In the genomic region with DNA sequence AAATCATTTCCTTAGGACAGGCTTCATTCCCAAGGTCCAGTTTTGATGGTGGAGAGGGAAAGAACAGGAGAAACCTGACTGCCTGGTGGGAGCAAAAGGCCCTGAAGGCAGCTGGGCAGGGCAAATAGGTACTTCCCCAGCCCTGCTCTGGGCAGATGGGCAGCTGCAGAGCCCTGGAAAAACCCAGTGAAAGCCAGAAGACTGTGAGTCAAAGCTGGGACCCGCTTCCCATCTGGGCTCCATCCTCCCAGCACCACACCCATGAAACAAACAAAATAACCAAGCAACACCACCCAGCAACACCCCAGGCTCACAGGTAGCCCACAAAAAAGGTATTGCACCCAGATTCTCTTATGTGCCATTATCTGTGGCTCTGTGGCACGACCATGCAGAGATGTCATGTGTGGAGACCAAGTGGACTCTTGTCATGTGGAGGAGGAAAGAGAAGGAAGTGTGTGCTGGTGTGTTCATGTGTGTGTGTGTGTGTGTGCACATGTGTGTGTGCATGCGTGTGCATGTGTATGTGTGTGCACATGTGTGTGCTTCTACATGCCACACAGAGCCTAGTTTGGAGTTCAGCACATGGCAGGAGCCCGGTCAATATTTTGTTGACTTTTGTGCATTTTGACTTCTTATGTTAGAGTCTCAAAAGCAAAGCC, we compare ENCODE assay signal across 14 cellular contexts. TPM values are rescaled to one million over a fixed set of nuclear protein-coding genes. Genes with fewer than 3 reads are reported as not detected.
"Had no signal": no experiment of that assay in that cellular context is flagged by ENCODE, and none has a peak within 500 bp of the region (broad histone marks: within the 10 kb centered on the region; RNA-seq: fewer than 3 reads in every experiment).

No MANE protein-coding gene starts in this region.

- DNase-seq: activated CD4-positive, alpha-beta memory T cell treated with anti-CD3 and anti-CD28 coated beads, Interleukin-2, amount 10 ng/mL, durations not matched to agents 7 days and 5 days; activated CD8-positive, alpha-beta memory T cell treated with anti-CD3 and anti-CD28 coated beads, Interleukin-2, amount 50 U/mL, for 48 hours; activated naive CD4-positive, alpha-beta T cell treated with anti-CD3 and anti-CD28 coated beads, Interleukin-2, amount 50 U/mL, for 16 hours; adrenal gland; effector memory CD8-positive, alpha-beta T cell; erythroblast; nephron progenitor cell; ovary; T-helper 9 cell; uterus had no signal

- H3K4me3 Mint-ChIP-seq: activated CD4-positive, alpha-beta memory T cell treated with anti-CD3 and anti-CD28 coated beads, Interleukin-2, amount 10 ng/mL, durations not matched to agents 7 days and 5 days; effector memory CD8-positive, alpha-beta T cell; nephron progenitor cell had no signal

- H3K27ac Mint-ChIP-seq: activated CD4-positive, alpha-beta memory T cell treated with anti-CD3 and anti-CD28 coated beads, Interleukin-2, amount 10 ng/mL, durations not matched to agents 7 days and 5 days; activated T-helper 2 cell treated with anti-CD3 and anti-CD28 coated beads, Interferon-gamma antibody, Interleukin-2, Interleukin-4, amounts not matched to agents 10 μg/mL and 5 μg/mL and 100 μg/mL, durations not matched to agents 14 hours and 24 hours and 36 hours; effector memory CD8-positive, alpha-beta T cell; nephron progenitor cell had no signal

- H3K9me3 ChIP-seq: adrenal gland, ovary, uterus had no signal

- H3K4me3 ChIP-seq: adrenal gland, coronary artery, ovary, uterus had no signal

- H3K27ac ChIP-seq: ovary, uterus, VCaP had no signal

- H3K27me3 ChIP-seq: adrenal gland, ovary, uterus had no signal

- ATAC-seq: effector memory CD8-positive, alpha-beta T cell had no signal

- H3K4me1 ChIP-seq: uterus had no signal

- H3K9me3 Mint-ChIP-seq: activated CD4-positive, alpha-beta memory T cell treated with anti-CD3 and anti-CD28 coated beads, Interleukin-2, amount 10 ng/mL, durations not matched to agents 7 days and 5 days; activated T-helper 2 cell treated with anti-CD3 and anti-CD28 coated beads, Interferon-gamma antibody, Interleukin-2, Interleukin-4, amounts not matched to agents 10 μg/mL and 5 μg/mL and 100 μg/mL, durations not matched to agents 14 hours and 24 hours and 36 hours; effector memory CD8-positive, alpha-beta T cell; nephron progenitor cell had no signal

- H3K36me3 ChIP-seq: adrenal gland, ovary, uterus had no signal

RNA-seq across cellular contexts. Expression of gene CLRN3, which starts 9.8 kb away (rescaled TPM):
- total RNA-seq: activated CD4-positive, alpha-beta memory T cell treated with anti-CD3 and anti-CD28 coated beads, Interleukin-2, amount 10 ng/mL, durations not matched to agents 7 days and 5 days; activated T-helper 2 cell treated with anti-CD3 and anti-CD28 coated beads, Interferon-gamma antibody, Interleukin-2, Interleukin-4, amounts not matched to agents 10 μg/mL and 5 μg/mL and 100 μg/mL, durations not matched to agents 14 hours and 24 hours and 36 hours; cardiac septum; uterus had no signal
- polyA plus RNA-seq: adrenal gland, ovary had no signal
